Comparison of ENCODE assay signal across 1 cellular context in genomic region chr18:7950380-7951143, GRCh38.
TF ChIP-seq lines count a peak whose summit lies in the region.

No MANE protein-coding gene starts in this region.

TF ChIP-seq in HEK293, 187 proteins besides CTCF, POLR2A, EP300 and RAD21 (continued from another document):
- TF ChIP-seq ZNF645 (tag by site-specific recombination; IDR thresholded peaks at IDR 0.05) (no peak), ZNF596 (tag by site-specific recombination; IDR thresholded peaks at IDR 0.05) (no peak), ZNF792 (tag by site-specific recombination; IDR thresholded peaks at IDR 0.05) (no peak), ZBTB48 (tag by site-specific recombination; IDR thresholded peaks at IDR 0.05) (no peak), ZNF629 (tag by site-specific recombination; IDR thresholded peaks at IDR 0.05) (peak; percentile 24; the same call in 1 of the 2 replicates), ZBTB11 (tag by site-specific recombination; conservative IDR thresholded peaks at IDR 0.05; ENCODE audit: low read depth) (no peak), ZNF776 (tag by site-specific recombination; IDR thresholded peaks at IDR 0.05; ENCODE audit: borderline replicate concordance) (no peak), TSHZ1 (tag by site-specific recombination; IDR thresholded peaks at IDR 0.05; ENCODE audit: borderline replicate concordance) (no peak), ZSCAN30 (tag by site-specific recombination; IDR thresholded peaks at IDR 0.05) (no peak), GLIS2 (tag by site-specific recombination; IDR thresholded peaks at IDR 0.05) (peak; percentile 25; the same call in 1 of the 2 replicates)
TF ChIP-seq in HEK293: peak in this region for 6.
